ENCODE assay signal across 14 cellular contexts in genomic region chr6:44049989-44050871, GRCh38.
DNase-seq lines count a peak whose midpoint lies in the region; ATAC-seq, FAIRE-seq and TF ChIP-seq lines count a peak whose summit lies in the region.
"Had no signal": no experiment of that assay in that cellular context is flagged by ENCODE, and none has a peak within 500 bp of the region (broad histone marks: within the 10 kb centered on the region; RNA-seq: fewer than 3 reads in every experiment).

No MANE protein-coding gene starts in this region.

- H3F3A ChIP-seq in GM23248 (ENCODE audit: insufficient read depth), result peaks cover 51% of the 10 kb centered on the region

- H3K4me1 Mint-ChIP-seq in astrocyte (ENCODE audit: low read depth, unreplicated experiment) (peaks cover 41% of the 10 kb centered on the region), T-cell (no peaks in the 10 kb centered on the region)
- H3K4me1 Mint-ChIP-seq: CD8-positive, alpha-beta memory T cell had no signal

- H3K4me3 Mint-ChIP-seq in astrocyte (ENCODE audit: unreplicated experiment) (no peak overlapping the region), T-cell (no peak overlapping the region)
- H3K4me3 Mint-ChIP-seq: CD8-positive, alpha-beta memory T cell had no signal

- H3K36me3 Mint-ChIP-seq in astrocyte (ENCODE audit: low read depth, unreplicated experiment) (no peaks in the 10 kb centered on the region), T-cell (no peaks in the 10 kb centered on the region)
- H3K36me3 Mint-ChIP-seq: CD8-positive, alpha-beta memory T cell had no signal

- no peak for TF ChIP-seq EP300 in sigmoid colon (IDR thresholded peaks at IDR 0.05)

- CTCF ChIA-PET in T-cell (lab: Charles Lee), result no interaction called here

- no peak for TF ChIP-seq POLR2A in sigmoid colon (IDR thresholded peaks at IDR 0.05)

- H3K79me2 ChIP-seq in GM23248 (ENCODE audit: insufficient read depth) (no peaks in the 10 kb centered on the region), astrocyte (ENCODE audit: insufficient read depth, low read length) (no peaks in the 10 kb centered on the region)

- intact Hi-C loops in sigmoid colon (cut with DNase I), result loop anchor here (5.0 kb wide), 1 partner anchor 78 kb away; no protein-coding TSS in a partner anchor

- peaks cover 12% of the 10 kb centered on the region for H3K27me3 Mint-ChIP-seq in astrocyte (ENCODE audit: low read depth, unreplicated experiment)
- peaks cover 1 to 4% of the 10 kb centered on the region in 2 donors for H3K27me3 Mint-ChIP-seq in T-cell

- H4K20me1 ChIP-seq in GM23248 (ENCODE audit: insufficient read depth) (no peaks in the 10 kb centered on the region), astrocyte (ENCODE audit: insufficient read depth, low read length) (no peaks in the 10 kb centered on the region)

- WGBS in GM23248 (ENCODE audit: low coverage in 1 of 2, low lambda C conversion rate in 2 of 2, missing lambda C conversion rate in 2 of 2), 2 experiments, result 58 to 61% methylated on average over 6 of the region's 6 CpGs
- WGBS in sigmoid colon, 2 donors, result 73 to 77% methylated on average over 6 of the region's 6 CpGs

- DNase-seq in GM23248, result peak; percentile 55
- DNase-seq in astrocyte (ENCODE audit: low read depth), result peak; percentile 77
- no peak for DNase-seq in right atrium auricular region (ENCODE audit: low spot score)
- peak; percentile 71 for DNase-seq in sigmoid colon
- no peak for DNase-seq in T-cell
- DNase-seq in stimulated activated naive CD8-positive, alpha-beta T cell treated with anti-CD3 and anti-CD28 coated beads, Interleukin-15, Interleukin-2, amounts not matched to agents 100 U/mL and 50 U/mL, for 24 hours, result no peak
- DNase-seq in LoVo (ENCODE audit: low spot score), result no peak
- DNase-seq in SIG-M5 treated with dmso at 0.1 percent for 504 hours (lab: John Stamatoyannopoulos, UW; ENCODE audit: unreplicated experiment), result no peak
- DNase-seq: NCI-H1105, NCI-H526 treated with DMSO at 0.1 percent for 48 hours, SIG-M5 had no signal

- no peaks in the 10 kb centered on the region for H3K9me3 Mint-ChIP-seq in astrocyte (ENCODE audit: unreplicated experiment)
- no peaks in the 10 kb centered on the region for H3K9me3 Mint-ChIP-seq in T-cell
- H3K9me3 Mint-ChIP-seq: activated T-helper 17 cell treated with anti-CD3 and anti-CD28 coated beads, Interleukin-2, amount 50 U/mL, for 72 hours; CD8-positive, alpha-beta memory T cell had no signal

- H3K36me3 ChIP-seq in GM23248 (ENCODE audit: low read depth) (no peaks in the 10 kb centered on the region), astrocyte (ENCODE audit: insufficient read depth, low read length) (no peaks in the 10 kb centered on the region), right atrium auricular region (no peaks in the 10 kb centered on the region), sigmoid colon (no peaks in the 10 kb centered on the region)

- H3K9ac ChIP-seq in GM23248, result 0 out of 2 replicates have a peak overlapping the region, but pooled peaks have one; percentile 25
- no peak overlapping the region for H3K9ac ChIP-seq in astrocyte (ENCODE audit: low read length)

- no peak overlapping the region for H3K4me3 ChIP-seq in GM23248
- no peak overlapping the region for H3K4me3 ChIP-seq in astrocyte (ENCODE audit: insufficient read depth, low read depth, low read length)
- no peak overlapping the region for H3K4me3 ChIP-seq in right atrium auricular region
- H3K4me3 ChIP-seq in sigmoid colon, result no peak overlapping the region

- H3K4me1 ChIP-seq in GM23248 (ENCODE audit: insufficient read depth) (peaks cover 74% of the 10 kb centered on the region), astrocyte (ENCODE audit: insufficient read depth, low read length) (peaks cover 63% of the 10 kb centered on the region), right atrium auricular region (peaks cover 0 to 72% of the 10 kb centered on the region in 2 donors), sigmoid colon (peaks cover 0 to 79% (median 67%) of the 10 kb centered on the region in 4 donors)

- TF ChIP-seq CTCF in astrocyte (IDR thresholded peaks at IDR 0.05; ENCODE audit: insufficient read depth, low read depth, low read length) (no peak), right atrium auricular region (IDR thresholded peaks at IDR 0.05) (no peak), sigmoid colon (IDR thresholded peaks at IDR 0.05) (no peak)

- H3K9me3 ChIP-seq in GM23248 (ENCODE audit: low read depth) (no peaks in the 10 kb centered on the region), astrocyte (ENCODE audit: insufficient read depth, low read depth, low read length) (no peaks in the 10 kb centered on the region), right atrium auricular region (no peaks in the 10 kb centered on the region), sigmoid colon (no peaks in the 10 kb centered on the region)

- FAIRE-seq in astrocyte (lab: Jason Lieb, UNC), result no peak
- FAIRE-seq: colon had no signal

- H2AFZ ChIP-seq in GM23248 (no peak overlapping the region), astrocyte (ENCODE audit: low read depth, low read length) (no peak overlapping the region)

- ATAC-seq in T-cell (replicated peaks in 1 of 4), result no peak
- no peak for ATAC-seq in stimulated activated naive CD8-positive, alpha-beta T cell treated with anti-CD3 and anti-CD28 coated beads, Interleukin-15, Interleukin-2, amounts not matched to agents 100 U/mL and 50 U/mL, for 24 hours

- H3K27ac ChIP-seq in GM23248, result peak overlapping the region; percentile 21; the same call in 1 of the 2 replicates
- no peak overlapping the region for H3K27ac ChIP-seq in astrocyte (ENCODE audit: low read depth, low read length)
- H3K27ac ChIP-seq in right atrium auricular region, result peak overlapping the region; percentile 65 to 78
- peak overlapping the region; percentile 81 to 91 (median 84) for H3K27ac ChIP-seq in sigmoid colon

- in situ Hi-C loops in GM23248 (cut with MboI), result no loop called here

- POLR2A ChIA-PET in T-cell (lab: Charles Lee), result no interaction called here

- H3K9me2 ChIP-seq in GM23248 (ENCODE audit: insufficient read depth), result no peaks in the 10 kb centered on the region

- H3K27me3 ChIP-seq in GM23248 (replicated peaks; ENCODE audit: insufficient read depth), result no peaks in the 10 kb centered on the region
- H3K27me3 ChIP-seq in astrocyte (ENCODE audit: insufficient read depth, low read length), result no peaks in the 10 kb centered on the region
- H3K27me3 ChIP-seq in right atrium auricular region, result no peaks in the 10 kb centered on the region
- no peaks in the 10 kb centered on the region for H3K27me3 ChIP-seq in sigmoid colon

- H3K4me2 ChIP-seq in GM23248 (ENCODE audit: unreplicated experiment) (no peak overlapping the region), astrocyte (ENCODE audit: low read length) (no peak overlapping the region)

- H3K27ac Mint-ChIP-seq in astrocyte (ENCODE audit: unreplicated experiment) (no peak overlapping the region), T-cell (no peak overlapping the region)
- H3K27ac Mint-ChIP-seq: CD8-positive, alpha-beta memory T cell had no signal

Comparison
In these comparisons a context has a peak if more than half of its experiments do, and no peak if none do; other contexts are left out.
1. DNase-seq: peak in GM23248 (single experiment), astrocyte (single experiment) and sigmoid colon (single experiment); none in right atrium auricular region (single experiment), T-cell (0 of 34), stimulated activated naive CD8-positive, alpha-beta T cell treated with anti-CD3 and anti-CD28 coated beads, Interleukin-15, Interleukin-2, amounts not matched to agents 100 U/mL and 50 U/mL, for 24 hours (single experiment), LoVo (single experiment) and SIG-M5 treated with dmso at 0.1 percent for 504 hours (single experiment).